ENCODE assay signal across 8 cellular contexts in the genomic region with DNA sequence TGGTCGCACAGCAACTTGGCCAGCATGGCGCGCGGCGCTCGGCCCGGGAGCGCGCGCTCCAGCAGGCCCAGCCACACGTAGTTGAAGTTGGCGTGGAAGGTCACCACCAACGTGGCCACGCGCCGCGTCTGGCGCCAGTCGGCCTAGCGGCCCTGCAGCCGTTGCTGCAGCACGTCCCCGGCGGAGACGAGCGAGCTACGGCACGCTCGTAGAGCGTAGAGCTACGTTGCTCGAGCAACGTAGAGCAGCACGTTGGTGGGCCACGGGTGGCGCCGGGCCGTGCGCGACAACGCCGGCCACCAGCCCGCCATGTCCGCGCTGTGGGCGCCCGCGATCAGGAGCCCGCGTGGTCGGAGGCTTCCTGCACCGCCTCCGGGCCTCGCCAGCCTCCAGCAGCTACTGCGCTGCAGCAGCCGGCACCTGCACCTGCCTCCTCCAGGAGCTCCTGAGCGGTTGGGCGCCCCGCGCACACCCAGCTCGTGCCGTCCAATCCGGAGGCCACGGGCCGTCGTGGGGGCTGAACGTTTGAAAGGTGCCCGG. TPM values are rescaled to one million over a fixed set of nuclear protein-coding genes. Genes with fewer than 3 reads are reported as not detected.
DNase-seq lines count a peak whose midpoint lies in the region; ATAC-seq and TF ChIP-seq lines count a peak whose summit lies in the region.

No MANE protein-coding gene starts in this region.

- no peaks in the 10 kb centered on the region for H3K9me3 Mint-ChIP-seq in natural killer cell treated with Interleukin-12 subunit alpha and Interleukin-12 subunit beta and Interleukin-15 and Interleukin-18, amount 100 ng/mL, for 72 hours

- H3K27ac ChIP-seq in stomach: peak overlapping the region in 4 of 5 donors; percentile 5 to 76 (median 62)

- TF ChIP-seq POLR2A in stomach (IDR thresholded peaks at IDR 0.05): peak in 1 of 4 donors; percentile 27

- intact Hi-C loops in stomach (cut with DNase I; ENCODE audit: low total_unique reads): no loop called here

- no peak overlapping the region for H3K27ac Mint-ChIP-seq in natural killer cell treated with Interleukin-12 subunit alpha and Interleukin-12 subunit beta and Interleukin-15 and Interleukin-18, amount 100 ng/mL, for 72 hours

- H3K4me3 ChIP-seq in choroid plexus epithelial cell (ENCODE audit: low read depth, low read length) (peak overlapping the region; percentile 46), stomach (peak overlapping the region; percentile 45 to 63 (median 59))

- no peaks in the 10 kb centered on the region for H3K36me3 Mint-ChIP-seq in natural killer cell treated with Interleukin-12 subunit alpha and Interleukin-12 subunit beta and Interleukin-15 and Interleukin-18, amount 100 ng/mL, for 72 hours

- peaks cover 0 to 5% (median 0%) of the 10 kb centered on the region in 3 donors for H3K27me3 ChIP-seq in stomach

- H3K4me1 ChIP-seq in stomach: peaks cover 6 to 26% (median 24%) of the 10 kb centered on the region in 4 donors

- peaks cover 6 to 9% of the 10 kb centered on the region in 2 donors for H3K27me3 Mint-ChIP-seq in natural killer cell treated with Interleukin-12 subunit alpha and Interleukin-12 subunit beta and Interleukin-15 and Interleukin-18, amount 100 ng/mL, for 72 hours

- peaks cover 0 to 11% (median 2%) of the 10 kb centered on the region in 4 donors for H3K36me3 ChIP-seq in stomach

- H3K9me3 ChIP-seq in stomach: no peaks in the 10 kb centered on the region

- peak overlapping the region; percentile 72 for H3K4me3 Mint-ChIP-seq in natural killer cell treated with Interleukin-12 subunit alpha and Interleukin-12 subunit beta and Interleukin-15 and Interleukin-18, amount 100 ng/mL, for 72 hours

- TF ChIP-seq EP300 in stomach (IDR thresholded peaks at IDR 0.05): no peak

- H3K4me1 Mint-ChIP-seq in natural killer cell treated with Interleukin-12 subunit alpha and Interleukin-12 subunit beta and Interleukin-15 and Interleukin-18, amount 100 ng/mL, for 72 hours (ENCODE audit: low read depth in 2 of 2): peaks cover 4 to 7% of the 10 kb centered on the region in 2 donors

- 0 to 24% (median 1%) methylated on average over 38 to 68 of the region's 68 CpGs for WGBS in stomach, 5 donors

- TF ChIP-seq CTCF in choroid plexus epithelial cell (conservative IDR thresholded peaks at IDR 0.05; ENCODE audit: low read depth, low read length) (no peak), stomach (IDR thresholded peaks at IDR 0.05) (no peak)

- ATAC-seq in natural killer cell treated with Interleukin-12 subunit alpha and Interleukin-12 subunit beta and Interleukin-15 and Interleukin-18, amount 100 ng/mL, for 72 hours: peak; percentile 90 to 91
- ATAC-seq in HG02973 (IDR thresholded peaks at IDR 0.05; ENCODE audit: unreplicated experiment) (no peak), HG03460 (IDR thresholded peaks at IDR 0.05; ENCODE audit: unreplicated experiment) (no peak)

- peak; percentile 62 for DNase-seq in COLO668 (lab: John Stamatoyannopoulos, UW; ENCODE audit: unreplicated experiment)
- DNase-seq in NCI-H1417 (lab: John Stamatoyannopoulos, UW): peak; percentile 64 to 93 (median 91)
- DNase-seq in activated CD4-positive, alpha-beta T cell treated with anti-CD3 and anti-CD28 coated beads for 4 hours: peak; percentile 57 to 60
- DNase-seq in choroid plexus epithelial cell (ENCODE audit: low read depth): peak; percentile 14
- DNase-seq in natural killer cell treated with Interleukin-12 subunit alpha and Interleukin-12 subunit beta and Interleukin-15 and Interleukin-18, amount 100 ng/mL, for 72 hours (ENCODE audit: low spot score): no peak
- DNase-seq in stomach: peak; percentile 77

RNA-seq across cellular contexts. Expression of a gene that starts 13.4 kb away (rescaled TPM):
- 1 to 10 TPM; 4.4 to 7.8 TPM for total RNA-seq in natural killer cell treated with Interleukin-12 subunit alpha and Interleukin-12 subunit beta and Interleukin-15 and Interleukin-18, amount 100 ng/mL, for 72 hours
- total RNA-seq in stomach: 10 to 100 TPM in 4 of 5 donors, 1 to 10 TPM in 1; 6.2 to 99.8 (median 66.9) TPM
- 10 to 100 TPM; 27.7 to 74.8 (median 34.4) TPM for polyA plus RNA-seq in stomach

RNA-seq across cellular contexts. Expression of a gene that starts 14.6 kb away (rescaled TPM):
- under 1 TPM in 1 of 2 donors, not detected in 1; 0.31 TPM for total RNA-seq in natural killer cell treated with Interleukin-12 subunit alpha and Interleukin-12 subunit beta and Interleukin-15 and Interleukin-18, amount 100 ng/mL, for 72 hours
- 1 to 10 TPM in 1 of 5 donors, not detected in 4; 1.0 TPM for total RNA-seq in stomach
- under 1 TPM in 1 of 3 donors, not detected in 2; 0.08 TPM for polyA plus RNA-seq in stomach

RNA-seq across cellular contexts. Expression of a gene that starts 26.4 kb away (rescaled TPM):
- total RNA-seq in natural killer cell treated with Interleukin-12 subunit alpha and Interleukin-12 subunit beta and Interleukin-15 and Interleukin-18, amount 100 ng/mL, for 72 hours: under 1 TPM in 1 of 2 donors, not detected in 1; 0.61 TPM
- total RNA-seq in stomach: under 1 TPM in 3 of 5 donors, not detected in 2; 0.18 to 0.87 (median 0.43) TPM
- polyA plus RNA-seq in stomach: 1 to 10 TPM; 1.1 to 2.4 (median 1.5) TPM

Comparison
In these comparisons a context has a peak if more than half of its experiments do, and no peak if none do; other contexts are left out.
1. ATAC-seq: peak in natural killer cell treated with Interleukin-12 subunit alpha and Interleukin-12 subunit beta and Interleukin-15 and Interleukin-18, amount 100 ng/mL, for 72 hours (2 of 2); none in HG02973 (single experiment) and HG03460 (single experiment).